In genomic region chr19:17404015-17404414, GRCh38 we compare ENCODE assay signal across 7 cellular contexts. TPM values are rescaled to one million over a fixed set of nuclear protein-coding genes. Genes with fewer than 3 reads are reported as not detected.
DNase-seq lines count a peak whose midpoint lies in the region; ATAC-seq lines count a peak whose summit lies in the region.

No MANE protein-coding gene starts in this region.

- H3K27ac ChIP-seq in iPS DF 6.9 (ENCODE audit: low read length) = no peak overlapping the region

- peaks cover 36% of the 10 kb centered on the region for H3K4me1 Mint-ChIP-seq in T-helper 17 cell
- peaks cover 50% of the 10 kb centered on the region for H3K4me1 Mint-ChIP-seq in stimulated activated effector memory CD8-positive, alpha-beta T cell treated with anti-CD3 and anti-CD28 coated beads, Interleukin-12 subunit alpha, Interleukin-12 subunit beta, amount 100 ng/mL, for 72 hours

- no peaks in the 10 kb centered on the region for H3K9me3 Mint-ChIP-seq in stimulated activated effector memory CD8-positive, alpha-beta T cell treated with anti-CD3 and anti-CD28 coated beads, Interleukin-12 subunit alpha, Interleukin-12 subunit beta, amount 100 ng/mL, for 72 hours

- ATAC-seq in T-helper 17 cell (no peak), HG03039 (IDR thresholded peaks at IDR 0.05; ENCODE audit: unreplicated experiment) (no peak)
- ATAC-seq in stimulated activated effector memory CD8-positive, alpha-beta T cell treated with anti-CD3 and anti-CD28 coated beads, Interleukin-12 subunit alpha, Interleukin-12 subunit beta, amount 100 ng/mL, for 72 hours = no peak

- H3K36me3 ChIP-seq in HAP-1 (replicated peaks) (peaks cover 35% of the 10 kb centered on the region), iPS DF 6.9 (ENCODE audit: control insufficient read depth, insufficient read depth, low read length) (no peaks in the 10 kb centered on the region)

- peaks cover 6% of the 10 kb centered on the region for H3K36me3 Mint-ChIP-seq in T-helper 17 cell (ENCODE audit: low read depth)
- H3K36me3 Mint-ChIP-seq in stimulated activated effector memory CD8-positive, alpha-beta T cell treated with anti-CD3 and anti-CD28 coated beads, Interleukin-12 subunit alpha, Interleukin-12 subunit beta, amount 100 ng/mL, for 72 hours = peaks cover 58% of the 10 kb centered on the region

- peaks cover 22% of the 10 kb centered on the region for H3K4me1 ChIP-seq in HAP-1
- peaks cover 4% of the 10 kb centered on the region; the same call in 1 of the 2 replicates for H3K4me1 ChIP-seq in iPS DF 6.9 (ENCODE audit: control insufficient read depth, insufficient read depth, low read length)

- in situ Hi-C loops in HAP-1 (cut with MboI; ENCODE audit: low sequenced_read_pairs) = no loop called here

- H3K27me3 ChIP-seq in HAP-1 (ENCODE audit: low read depth) (no peaks in the 10 kb centered on the region), iPS DF 6.9 (ENCODE audit: control insufficient read depth, insufficient read depth, low read length) (no peaks in the 10 kb centered on the region)

- peak overlapping the region; percentile 54 for H3K4me3 ChIP-seq in HAP-1
- peak overlapping the region; percentile 50; the same call in 1 of the 2 replicates for H3K4me3 ChIP-seq in iPS DF 6.9 (ENCODE audit: low read length)

- H3K4me3 Mint-ChIP-seq in T-helper 17 cell = peak overlapping the region; percentile 94
- H3K4me3 Mint-ChIP-seq in stimulated activated effector memory CD8-positive, alpha-beta T cell treated with anti-CD3 and anti-CD28 coated beads, Interleukin-12 subunit alpha, Interleukin-12 subunit beta, amount 100 ng/mL, for 72 hours = peak overlapping the region; percentile 99

- no peaks in the 10 kb centered on the region for H3K9me3 ChIP-seq in HAP-1
- no peaks in the 10 kb centered on the region for H3K9me3 ChIP-seq in T-helper 17 cell (ENCODE audit: control insufficient read depth, low read length, poor library complexity, severe bottlenecking)
- H3K9me3 ChIP-seq in iPS DF 6.9 (ENCODE audit: control insufficient read depth, insufficient read depth, low read length) = no peaks in the 10 kb centered on the region

- WGBS in iPS DF 6.9 (ENCODE audit: insufficient coverage, insufficient read length) = no CpG with 5 or more reads among the region's 6 CpGs

- H3K27ac Mint-ChIP-seq in T-helper 17 cell = peak overlapping the region; percentile 96
- peak overlapping the region; percentile 98 for H3K27ac Mint-ChIP-seq in stimulated activated effector memory CD8-positive, alpha-beta T cell treated with anti-CD3 and anti-CD28 coated beads, Interleukin-12 subunit alpha, Interleukin-12 subunit beta, amount 100 ng/mL, for 72 hours

- no peaks in the 10 kb centered on the region for H3K27me3 Mint-ChIP-seq in T-helper 17 cell

- DNase-seq in HAP-1 (ENCODE audit: low spot score in 2 of 2) (peak; percentile 34 to 79), T-helper 17 cell (no peak), iPS DF 6.9 (ENCODE audit: low read depth, low spot score) (no peak), NCI-H2081 treated with DMSO at 0.1 percent for 48 hours (lab: John Stamatoyannopoulos, UW) (no peak), NCI-H774 (lab: John Stamatoyannopoulos, UW) (no peak)
- no peak for DNase-seq in stimulated activated effector memory CD8-positive, alpha-beta T cell treated with anti-CD3 and anti-CD28 coated beads, Interleukin-12 subunit alpha, Interleukin-12 subunit beta, amount 100 ng/mL, for 72 hours (ENCODE audit: low spot score in 2 of 2)

RNA-seq across cellular contexts. Expression of gene BST2, which starts 1.4 kb away (rescaled TPM):
- 10 to 100 TPM; 36.7 to 38.1 TPM for total RNA-seq in T-helper 17 cell

RNA-seq across cellular contexts. Expression of gene CCDC194, which starts 10.0 kb away (rescaled TPM):
- total RNA-seq in T-helper 17 cell = under 1 TPM in 1 of 2 donors, not detected in 1; 0.44 TPM

RNA-seq across cellular contexts. Expression of gene MVB12A, which starts 15.8 kb away (rescaled TPM):
- total RNA-seq in T-helper 17 cell = 10 to 100 TPM; 17.9 to 20.3 TPM

RNA-seq across cellular contexts. Expression of gene PLVAP, which starts 26.9 kb away (rescaled TPM):
- total RNA-seq in T-helper 17 cell = not detected

RNA-seq across cellular contexts. Expression of gene TMEM221, which starts 44.5 kb away (rescaled TPM):
- not detected for total RNA-seq in T-helper 17 cell

Comparison
In these comparisons a context has a peak if more than half of its experiments do, and no peak if none do; other contexts are left out.
1. DNase-seq: peak in HAP-1 (2 of 2); none in T-helper 17 cell (0 of 3), iPS DF 6.9 (single experiment), stimulated activated effector memory CD8-positive, alpha-beta T cell treated with anti-CD3 and anti-CD28 coated beads, Interleukin-12 subunit alpha, Interleukin-12 subunit beta, amount 100 ng/mL, for 72 hours (0 of 2), NCI-H2081 treated with DMSO at 0.1 percent for 48 hours (single experiment) and NCI-H774 (single experiment).